In the genomic region with DNA sequence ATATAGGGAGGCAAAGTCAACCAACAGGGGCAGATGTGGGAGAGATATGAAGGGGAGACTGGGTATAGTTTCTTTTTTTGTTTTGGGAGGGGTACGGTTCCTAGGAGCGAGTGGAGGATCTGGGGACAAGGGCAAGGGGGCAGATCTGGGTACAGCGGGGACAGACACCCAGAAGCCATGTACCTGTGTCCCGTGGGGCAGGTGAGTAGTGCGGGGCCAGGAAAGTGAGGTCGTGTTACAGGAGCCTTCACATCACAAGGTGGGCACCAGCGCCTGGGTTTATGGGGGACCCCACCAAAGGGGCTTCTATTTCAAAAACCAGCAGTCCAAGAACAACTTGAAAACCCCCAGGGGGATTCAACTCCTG, we compare ENCODE assay signal across 1 cellular context.
TF ChIP-seq lines count a peak whose summit lies in the region.

No MANE protein-coding gene starts in this region.

TF ChIP-seq in GM23338, 12 proteins besides CTCF, POLR2A, EP300 and RAD21:
- TF ChIP-seq NANOG (IDR thresholded peaks at IDR 0.05; ENCODE audit: borderline replicate concordance) (no peak), ZNF462 (CRISPR knock-in tag; IDR thresholded peaks at IDR 0.05) (no peak), STAT1 (IDR thresholded peaks at IDR 0.05; ENCODE audit: unreplicated experiment) (no peak), EZH2 (IDR thresholded peaks at IDR 0.05; ENCODE audit: low read depth, unreplicated experiment) (no peak), JUNB (IDR thresholded peaks at IDR 0.05; ENCODE audit: unreplicated experiment) (no peak), POLR2AphosphoS5 (IDR thresholded peaks at IDR 0.05; ENCODE audit: low read depth) (no peak)
- TF ChIP-seq, protein P1, sequence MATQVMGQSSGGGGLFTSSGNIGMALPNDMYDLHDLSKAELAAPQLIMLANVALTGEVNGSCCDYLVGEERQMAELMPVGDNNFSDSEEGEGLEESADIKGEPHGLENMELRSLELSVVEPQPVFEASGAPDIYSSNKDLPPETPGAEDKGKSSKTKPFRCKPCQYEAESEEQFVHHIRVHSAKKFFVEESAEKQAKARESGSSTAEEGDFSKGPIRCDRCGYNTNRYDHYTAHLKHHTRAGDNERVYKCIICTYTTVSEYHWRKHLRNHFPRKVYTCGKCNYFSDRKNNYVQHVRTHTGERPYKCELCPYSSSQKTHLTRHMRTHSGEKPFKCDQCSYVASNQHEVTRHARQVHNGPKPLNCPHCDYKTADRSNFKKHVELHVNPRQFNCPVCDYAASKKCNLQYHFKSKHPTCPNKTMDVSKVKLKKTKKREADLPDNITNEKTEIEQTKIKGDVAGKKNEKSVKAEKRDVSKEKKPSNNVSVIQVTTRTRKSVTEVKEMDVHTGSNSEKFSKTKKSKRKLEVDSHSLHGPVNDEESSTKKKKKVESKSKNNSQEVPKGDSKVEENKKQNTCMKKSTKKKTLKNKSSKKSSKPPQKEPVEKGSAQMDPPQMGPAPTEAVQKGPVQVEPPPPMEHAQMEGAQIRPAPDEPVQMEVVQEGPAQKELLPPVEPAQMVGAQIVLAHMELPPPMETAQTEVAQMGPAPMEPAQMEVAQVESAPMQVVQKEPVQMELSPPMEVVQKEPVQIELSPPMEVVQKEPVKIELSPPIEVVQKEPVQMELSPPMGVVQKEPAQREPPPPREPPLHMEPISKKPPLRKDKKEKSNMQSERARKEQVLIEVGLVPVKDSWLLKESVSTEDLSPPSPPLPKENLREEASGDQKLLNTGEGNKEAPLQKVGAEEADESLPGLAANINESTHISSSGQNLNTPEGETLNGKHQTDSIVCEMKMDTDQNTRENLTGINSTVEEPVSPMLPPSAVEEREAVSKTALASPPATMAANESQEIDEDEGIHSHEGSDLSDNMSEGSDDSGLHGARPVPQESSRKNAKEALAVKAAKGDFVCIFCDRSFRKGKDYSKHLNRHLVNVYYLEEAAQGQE (IDR thresholded peaks at IDR 0.05; ENCODE audit: unreplicated experiment), result no peak
